In genomic region chr21:21200103-21200938, GRCh38 we compare ENCODE assay signal across 9 cellular contexts.
DNase-seq lines count a peak whose midpoint lies in the region; ATAC-seq, FAIRE-seq and TF ChIP-seq lines count a peak whose summit lies in the region.
"Had no signal": no experiment of that assay in that cellular context is flagged by ENCODE, and none has a peak within 500 bp of the region (broad histone marks: within the 10 kb centered on the region; RNA-seq: fewer than 3 reads in every experiment).

No MANE protein-coding gene starts in this region.

- no peaks in the 10 kb centered on the region for H3K4me1 ChIP-seq in kidney (ENCODE audit: control insufficient read depth in 1 of 2, insufficient read depth in 1 of 2, low read depth in 1 of 2, low read length in 2 of 2)
- H3K4me1 ChIP-seq in tibial artery = peaks cover 0 to 26% (median 4%) of the 10 kb centered on the region in 4 donors
- H3K4me1 ChIP-seq: parathyroid adenoma had no signal

- peaks cover 24% of the 10 kb centered on the region for H3K4me1 Mint-ChIP-seq in activated CD8-positive, alpha-beta memory T cell treated with anti-CD3 and anti-CD28 coated beads, Interleukin-2, amount 10 ng/mL, durations not matched to agents 7 days and 5 days

- TF ChIP-seq CTCF in kidney (IDR thresholded peaks at IDR 0.05; ENCODE audit: borderline replicate concordance, extremely low read depth, insufficient read depth) (no peak), tibial artery (IDR thresholded peaks at IDR 0.05) (no peak)

- intact Hi-C loops in kidney (cut with DNase I) = no loop called here
- intact Hi-C loops in tibial artery (cut with DNase I; ENCODE audit: low total_unique reads) = no loop called here

- DNase-seq in activated CD8-positive, alpha-beta memory T cell treated with anti-CD3 and anti-CD28 coated beads, Interleukin-2, amount 10 ng/mL, durations not matched to agents 7 days and 5 days = peak; percentile 70
- DNase-seq in activated CD8-positive, alpha-beta memory T cell treated with anti-CD3 and anti-CD28 coated beads, Interleukin-2, amount 50 U/mL, for 48 hours = no peak
- no peak for DNase-seq in activated naive CD4-positive, alpha-beta T cell treated with anti-CD3 and anti-CD28 coated beads, Interleukin-2, amount 50 U/mL, for 72 hours (ENCODE audit: low spot score in 2 of 2)
- DNase-seq in kidney (no peak), tibial artery (peak; percentile 65 to 74), ecto neural progenitor cell (ENCODE audit: low spot score) (no peak)
- DNase-seq in stimulated activated naive CD4-positive, alpha-beta T cell (lab: John Stamatoyannopoulos, UW) = no peak

- no peak overlapping the region for H3K4me3 Mint-ChIP-seq in activated CD8-positive, alpha-beta memory T cell treated with anti-CD3 and anti-CD28 coated beads, Interleukin-2, amount 10 ng/mL, durations not matched to agents 7 days and 5 days

- H3K36me3 Mint-ChIP-seq in activated CD8-positive, alpha-beta memory T cell treated with anti-CD3 and anti-CD28 coated beads, Interleukin-2, amount 10 ng/mL, durations not matched to agents 7 days and 5 days = no peaks in the 10 kb centered on the region
- no peaks in the 10 kb centered on the region for H3K36me3 Mint-ChIP-seq in activated naive CD4-positive, alpha-beta T cell treated with anti-CD3 and anti-CD28 coated beads, Interleukin-2, amount 50 U/mL, for 72 hours

- no peak overlapping the region for H3K27ac ChIP-seq in kidney (ENCODE audit: low read depth in 2 of 2, low read length in 2 of 2)
- peak overlapping the region; percentile 45 to 54 for H3K27ac ChIP-seq in tibial artery
- H3K27ac ChIP-seq: parathyroid adenoma had no signal

- no peaks in the 10 kb centered on the region for H3K27me3 Mint-ChIP-seq in activated CD8-positive, alpha-beta memory T cell treated with anti-CD3 and anti-CD28 coated beads, Interleukin-2, amount 10 ng/mL, durations not matched to agents 7 days and 5 days

- H3K27me3 ChIP-seq in tibial artery = no peaks in the 10 kb centered on the region

- H3K9me3 ChIP-seq in kidney (ENCODE audit: control insufficient read depth in 1 of 2, low read length in 2 of 2) (no peaks in the 10 kb centered on the region), tibial artery (no peaks in the 10 kb centered on the region)

- peaks cover 5% of the 10 kb centered on the region for H3K9me3 Mint-ChIP-seq in activated CD8-positive, alpha-beta memory T cell treated with anti-CD3 and anti-CD28 coated beads, Interleukin-2, amount 10 ng/mL, durations not matched to agents 7 days and 5 days (ENCODE audit: low read depth)
- H3K9me3 Mint-ChIP-seq in activated naive CD4-positive, alpha-beta T cell treated with anti-CD3 and anti-CD28 coated beads, Interleukin-2, amount 50 U/mL, for 72 hours = peaks cover 0 to 4% of the 10 kb centered on the region in 2 donors

- FAIRE-seq in kidney (lab: Jason Lieb, UNC) = peak; percentile 68

- H3K4me3 ChIP-seq in kidney (ENCODE audit: low read length in 2 of 2) (no peak overlapping the region), tibial artery (no peak overlapping the region)

- no peak overlapping the region for H3K9ac ChIP-seq in kidney (ENCODE audit: low read length in 2 of 2)
- H3K9ac ChIP-seq: parathyroid adenoma had no signal

- H3K27ac Mint-ChIP-seq in activated CD8-positive, alpha-beta memory T cell treated with anti-CD3 and anti-CD28 coated beads, Interleukin-2, amount 10 ng/mL, durations not matched to agents 7 days and 5 days = peak overlapping the region; percentile 84
- H3K27ac Mint-ChIP-seq in activated naive CD4-positive, alpha-beta T cell treated with anti-CD3 and anti-CD28 coated beads, Interleukin-2, amount 50 U/mL, for 72 hours = peak overlapping the region in 1 of 2 donors; percentile 60

- H3K36me3 ChIP-seq in kidney (ENCODE audit: control insufficient read depth in 1 of 2, insufficient read depth in 2 of 2, low read length in 2 of 2) (no peaks in the 10 kb centered on the region), tibial artery (no peaks in the 10 kb centered on the region)

- ATAC-seq in activated CD8-positive, alpha-beta memory T cell treated with anti-CD3 and anti-CD28 coated beads, Interleukin-2, amount 10 ng/mL, durations not matched to agents 7 days and 5 days = peak; percentile 63
- peak; percentile 47 to 49 for ATAC-seq in activated naive CD4-positive, alpha-beta T cell treated with anti-CD3 and anti-CD28 coated beads, Interleukin-2, amount 50 U/mL, for 72 hours
- no peak for ATAC-seq in HG02885 (IDR thresholded peaks at IDR 0.05; ENCODE audit: poor library complexity, unreplicated experiment)

- CTCF ChIA-PET in activated CD8-positive, alpha-beta memory T cell treated with anti-CD3 and anti-CD28 coated beads, Interleukin-2, amount 10 ng/mL, durations not matched to agents 7 days and 5 days (lab: Charles Lee) = no interaction called here

Comparison
In these comparisons a context has a peak if more than half of its experiments do, and no peak if none do; other contexts are left out.
1. DNase-seq: peak in activated CD8-positive, alpha-beta memory T cell treated with anti-CD3 and anti-CD28 coated beads, Interleukin-2, amount 10 ng/mL, durations not matched to agents 7 days and 5 days (single experiment) and tibial artery (2 of 2); none in activated CD8-positive, alpha-beta memory T cell treated with anti-CD3 and anti-CD28 coated beads, Interleukin-2, amount 50 U/mL, for 48 hours (single experiment), activated naive CD4-positive, alpha-beta T cell treated with anti-CD3 and anti-CD28 coated beads, Interleukin-2, amount 50 U/mL, for 72 hours (0 of 2), kidney (single experiment), ecto neural progenitor cell (single experiment) and stimulated activated naive CD4-positive, alpha-beta T cell (0 of 6).
2. H3K27ac ChIP-seq: peak in tibial artery (2 of 2); none in kidney (0 of 2).